In the genomic region with DNA sequence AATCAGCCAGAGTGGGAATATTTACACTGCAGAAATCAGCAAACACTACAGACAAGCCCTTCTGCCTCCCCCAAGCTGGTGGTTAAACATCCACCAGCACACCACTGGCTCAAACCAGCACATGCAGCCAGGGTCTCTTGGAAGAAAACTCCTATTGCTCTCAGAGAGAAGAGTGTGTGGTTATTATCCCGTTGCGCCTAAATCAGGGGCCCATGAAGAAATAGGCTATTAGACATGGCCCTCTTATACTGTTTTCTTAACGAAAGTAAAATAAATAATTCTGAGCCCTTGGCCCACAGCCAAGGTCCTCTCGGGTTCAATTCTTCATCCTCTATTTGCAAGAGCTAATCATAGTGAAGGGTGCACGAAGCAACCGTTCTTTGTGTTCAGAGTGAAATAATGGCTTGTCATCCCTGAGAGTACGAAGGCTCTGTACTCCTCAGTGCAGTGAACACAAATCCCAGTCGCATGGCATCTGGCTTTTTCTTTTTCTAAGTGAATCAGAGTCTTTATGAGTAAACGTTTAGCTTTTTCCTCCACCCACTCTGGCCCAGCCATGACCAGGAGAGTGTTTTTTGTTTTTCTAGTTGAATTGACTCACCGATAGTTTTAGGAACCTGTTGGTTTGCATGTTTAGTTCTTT, we compare ENCODE assay signal across 9 cellular contexts. TPM values are rescaled to one million over a fixed set of nuclear protein-coding genes. Genes with fewer than 3 reads are reported as not detected.
A peak's percentile ranks its signal among the peaks of the same experiment; 100 is the strongest.
DNase-seq lines count a peak whose midpoint lies in the region; ATAC-seq and TF ChIP-seq lines count a peak whose summit lies in the region.
"Had no signal": no experiment of that assay in that cellular context is flagged by ENCODE, and none has a peak within 500 bp of the region (broad histone marks: within the 10 kb centered on the region; RNA-seq: fewer than 3 reads in every experiment).

No MANE protein-coding gene starts in this region.

- peak overlapping the region in 2 of 4 donors; percentile 24 to 41 for H3K27ac ChIP-seq in upper lobe of left lung
- H3K27ac ChIP-seq: HL-60 had no signal

- peaks cover 0 to 8% (median 0%) of the 10 kb centered on the region in 4 donors for H3K4me1 ChIP-seq in upper lobe of left lung

- peak; percentile 55 for DNase-seq in CD1c-positive myeloid dendritic cell (ENCODE audit: extremely low spot score)
- DNase-seq in RPMI7951 (ENCODE audit: low read depth): peak; percentile 56
- peak; percentile 32 to 68 for DNase-seq in foreskin fibroblast
- peak in 1 of 2 donors; percentile 58 for DNase-seq in upper lobe of left lung
- no peak for DNase-seq in GF-D8 (lab: John Stamatoyannopoulos, UW)
- DNase-seq in midbrain (lab: John Stamatoyannopoulos, UW): no peak

- ATAC-seq in HG03439 (IDR thresholded peaks at IDR 0.05; ENCODE audit: unreplicated experiment) (peak; percentile 71), upper lobe of left lung (ENCODE audit: low FRiP score in 2 of 2) (peak; percentile 32 to 86)

- H3K36me3 ChIP-seq in upper lobe of left lung: no peaks in the 10 kb centered on the region

- H3K4me3 ChIP-seq in foreskin fibroblast (ENCODE audit: low read depth in 1 of 2, low read length in 2 of 2) (peak overlapping the region in 1 of 2 donors; percentile 6), upper lobe of left lung (no peak overlapping the region)

- TF ChIP-seq POLR2A in GM19099 (IDR thresholded peaks at IDR 0.05; ENCODE audit: extremely low read depth, insufficient read length, low read depth) (peak; percentile 31), upper lobe of left lung (IDR thresholded peaks at IDR 0.05) (no peak)

- no peak for TF ChIP-seq CTCF in foreskin fibroblast (IDR thresholded peaks at IDR 0.05; ENCODE audit: low read depth, low read length)
- no peak for TF ChIP-seq CTCF in upper lobe of left lung (IDR thresholded peaks at IDR 0.05)

- TF ChIP-seq EP300 in upper lobe of left lung (IDR thresholded peaks at IDR 0.05): peak in 1 of 4 donors; percentile 17

- 30 to 45% methylated on average over 10 of the region's 10 CpGs for WGBS in upper lobe of left lung, 2 donors

- no peaks in the 10 kb centered on the region for H3K9me3 ChIP-seq in upper lobe of left lung

- no peaks in the 10 kb centered on the region for H3K27me3 ChIP-seq in upper lobe of left lung

RNA-seq across cellular contexts. Expression of a gene that starts 33.4 kb away (rescaled TPM):
- total RNA-seq in RPMI7951 (2014; rRNA removed; shearing (Covaris generic)): 7.0 and 8.5 TPM in 2 replicates
- total RNA-seq in upper lobe of left lung: 100 to 1,000 TPM; 111 to 448 (median 149) TPM

Comparison
In these comparisons a context has a peak if more than half of its experiments do, and no peak if none do; other contexts are left out.
1. DNase-seq: peak in CD1c-positive myeloid dendritic cell (single experiment), RPMI7951 (single experiment) and foreskin fibroblast (2 of 2); none in GF-D8 (single experiment) and midbrain (single experiment).
2. RNA of a gene that starts 33.4 kb away (total RNA-seq): 111 to 448 TPM in upper lobe of left lung; 7.0 to 8.5 TPM in RPMI7951; every median in the first group is over 10 times any median in the second.